Comparison of ENCODE assay signal across 9 cellular contexts in the genomic region with DNA sequence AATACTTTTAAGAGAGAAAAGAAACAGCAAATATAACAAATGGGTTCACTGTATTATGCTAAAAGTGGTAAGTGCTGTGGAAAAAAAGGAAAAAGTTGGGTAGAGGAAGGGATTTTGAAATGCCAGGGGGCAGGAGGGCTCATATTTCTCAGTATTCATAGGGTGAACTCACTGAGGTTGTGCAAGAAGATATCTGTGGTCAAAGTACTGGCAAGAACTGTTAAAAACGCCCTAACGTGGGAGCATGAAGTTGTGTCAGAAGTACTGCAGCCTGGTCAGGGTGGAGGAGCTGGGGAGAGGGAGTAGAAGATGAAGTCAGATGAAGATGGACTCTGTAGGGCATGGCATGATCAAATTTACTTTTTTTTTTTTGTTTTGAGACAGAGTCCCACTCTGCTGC. TPM values are rescaled to one million over a fixed set of nuclear protein-coding genes. Genes with fewer than 3 reads are reported as not detected.
DNase-seq lines count a peak whose midpoint lies in the region; ATAC-seq and TF ChIP-seq lines count a peak whose summit lies in the region.
"Had no signal": no experiment of that assay in that cellular context is flagged by ENCODE, and none has a peak within 500 bp of the region (broad histone marks: within the 10 kb centered on the region; RNA-seq: fewer than 3 reads in every experiment).

No MANE protein-coding gene starts in this region.

- H3K9me2 ChIP-seq in GM23248 (ENCODE audit: insufficient read depth), result 0 out of 2 replicates have a peak, but pooled peaks cover 8% of the 10 kb centered on the region

- H3K4me3 ChIP-seq in GM23248 (peak overlapping the region; percentile 19; the same call in 1 of the 2 replicates), fibroblast of lung (replicated peaks in 1 of 4; ENCODE audit: control extremely low read depth in 1 of 4, insufficient read depth in 1 of 4, low read depth in 3 of 4, low read length in 4 of 4) (no peak overlapping the region), psoas muscle (no peak overlapping the region)

- peaks cover 30% of the 10 kb centered on the region for H3K4me1 ChIP-seq in GM23248 (ENCODE audit: insufficient read depth)
- H3K4me1 ChIP-seq in fibroblast of lung (ENCODE audit: control insufficient read depth, extremely low read depth, insufficient read depth, low read length), result no peaks in the 10 kb centered on the region
- H3K4me1 ChIP-seq in psoas muscle, result no peaks in the 10 kb centered on the region

- H2AFZ ChIP-seq in GM23248 (peak overlapping the region; percentile 88), fibroblast of lung (ENCODE audit: low read length) (no peak overlapping the region)

- CTCF ChIA-PET in RWPE1 (lab: Yijun Ruan, JAX), result interaction anchor here (0.7 kb wide), 2 partner anchors 326 to 399 kb away, joined by 3 read pairs; no protein-coding TSS in a partner anchor

- no peaks in the 10 kb centered on the region for H3K36me3 ChIP-seq in GM23248 (ENCODE audit: low read depth)
- no peaks in the 10 kb centered on the region for H3K36me3 ChIP-seq in fibroblast of lung (ENCODE audit: control insufficient read depth, insufficient read depth, low read length)
- no peaks in the 10 kb centered on the region for H3K36me3 ChIP-seq in psoas muscle (ENCODE audit: insufficient read depth in 1 of 2, low read depth in 1 of 2)

- ATAC-seq in psoas muscle, result peak in 3 of 4 donors; percentile 44 to 64 (median 60)
- ATAC-seq in GM18511 (IDR thresholded peaks at IDR 0.05; ENCODE audit: unreplicated experiment), result no peak
- ATAC-seq in HG03039 (IDR thresholded peaks at IDR 0.05; ENCODE audit: unreplicated experiment), result no peak
- ATAC-seq in HG02981 (IDR thresholded peaks at IDR 0.05; ENCODE audit: unreplicated experiment), result no peak
- ATAC-seq in activated CD4-positive, CD25-positive, alpha-beta regulatory T cell treated with anti-CD3 and anti-CD28 coated beads, Interleukin-2, amount 50 U/mL, for 24 hours, result no peak

- no peaks in the 10 kb centered on the region for H3K79me2 ChIP-seq in GM23248 (ENCODE audit: insufficient read depth)
- H3K79me2 ChIP-seq in fibroblast of lung (ENCODE audit: control insufficient read depth, insufficient read depth, low read length), result no peaks in the 10 kb centered on the region

- DNase-seq in GM23248 (peak; percentile 97), RWPE1 (ENCODE audit: low spot score) (peak; percentile 76), fibroblast of lung (ENCODE audit: low read depth in 2 of 2) (peak; percentile 88 to 91), psoas muscle (no peak)
- DNase-seq: stimulated activated naive CD4-positive, alpha-beta T cell treated with Interleukin-2 at 50 U/mL for 16 hours had no signal

- TF ChIP-seq CTCF in RWPE1 (conservative IDR thresholded peaks at IDR 0.05; ENCODE audit: low read depth) (no peak), fibroblast of lung (conservative IDR thresholded peaks at IDR 0.05 in 1 of 2, IDR thresholded peaks at IDR 0.05 in 1 of 2; ENCODE audit: low read depth in 1 of 2, low read length in 2 of 2) (no peak), psoas muscle (IDR thresholded peaks at IDR 0.05) (no peak)

- no peaks in the 10 kb centered on the region for H3K27me3 ChIP-seq in GM23248 (replicated peaks; ENCODE audit: insufficient read depth)
- H3K27me3 ChIP-seq in fibroblast of lung (ENCODE audit: control insufficient read depth, insufficient read depth, low read length), result no peaks in the 10 kb centered on the region
- no peaks in the 10 kb centered on the region for H3K27me3 ChIP-seq in psoas muscle (ENCODE audit: insufficient read depth in 3 of 3, low read length in 2 of 3)

- POLR2A ChIA-PET in RWPE1 (lab: Yijun Ruan, JAX; ENCODE audit: low non-redundant PET), result no interaction called here

- intact Hi-C loops in psoas muscle (cut with DNase I), result no loop called here

- in situ Hi-C loops in GM23248 (cut with MboI), result no loop called here

- H3K27ac ChIP-seq in GM23248, result peak overlapping the region; percentile 91
- peak overlapping the region; percentile 62 for H3K27ac ChIP-seq in RWPE1
- no peak overlapping the region for H3K27ac ChIP-seq in fibroblast of lung (ENCODE audit: insufficient read depth, low read length)
- no peak overlapping the region for H3K27ac ChIP-seq in psoas muscle

- peaks cover 13% of the 10 kb centered on the region; the same call in 1 of the 2 replicates for H3F3A ChIP-seq in GM23248 (ENCODE audit: insufficient read depth)

- 0% methylated on average over 2 of the region's 2 CpGs for WGBS in GM23248 (ENCODE audit: low coverage in 1 of 2, low lambda C conversion rate in 2 of 2, missing lambda C conversion rate in 2 of 2), 2 experiments
- WGBS in psoas muscle, 3 donors, result 29 to 41% (median 31%) methylated on average over 2 of the region's 2 CpGs

- H3K4me2 ChIP-seq in GM23248 (ENCODE audit: unreplicated experiment) (peak overlapping the region; percentile 71), fibroblast of lung (ENCODE audit: extremely low read depth, insufficient read depth, low read length) (no peak overlapping the region)

- H3K9ac ChIP-seq in GM23248 (peak overlapping the region; percentile 73), fibroblast of lung (ENCODE audit: insufficient read depth, low read length) (no peak overlapping the region)

- H3K9me3 ChIP-seq in GM23248 (ENCODE audit: low read depth) (no peaks in the 10 kb centered on the region), fibroblast of lung (ENCODE audit: control insufficient read depth, insufficient read depth, low read depth, low read length) (no peaks in the 10 kb centered on the region), psoas muscle (no peaks in the 10 kb centered on the region)

- no peaks in the 10 kb centered on the region for H4K20me1 ChIP-seq in GM23248 (ENCODE audit: insufficient read depth)
- no peaks in the 10 kb centered on the region for H4K20me1 ChIP-seq in fibroblast of lung (ENCODE audit: control insufficient read depth, extremely low read depth, insufficient read depth, low read length)

RNA-seq across cellular contexts. Expression of gene SLC28A3, which starts 31.2 kb away (rescaled TPM):
- total RNA-seq in GM23248 (2014; rRNA removed; shearing (Covaris generic)), result 0.32 TPM in 1 of 2 replicates, not detected in the other
- 0.11 and 0.15 TPM in 2 replicates for polyA plus RNA-seq in GM23248 (2016; fragmentation: Nextera tagmentation; extraction: Ambion mirVana)
- under 0.01 and 0.17 TPM in 2 replicates for total RNA-seq in fibroblast of lung
- 0.38 and 0.75 TPM in 2 replicates for polyA plus RNA-seq in fibroblast of lung
- 0.23 and 0.29 TPM in 2 replicates for polyA plus RNA-seq in fibroblast of lung (2012)
- 0.15 TPM in 1 of 2 replicates, not detected in the other for polyA minus RNA-seq in fibroblast of lung (ENCODE audit: low replicate concordance)
- total RNA-seq in psoas muscle, result not detected
- polyA plus RNA-seq in psoas muscle, result not detected

Comparison
In these comparisons a context has a peak if more than half of its experiments do, and no peak if none do; other contexts are left out.
1. DNase-seq: peak in GM23248 (single experiment), RWPE1 (single experiment) and fibroblast of lung (2 of 2); none in psoas muscle (0 of 2).
2. H3K27ac ChIP-seq: peak in GM23248 (single experiment) and RWPE1 (single experiment); none in fibroblast of lung (single experiment) and psoas muscle (single experiment).
3. ATAC-seq: peak in psoas muscle (3 of 4); none in GM18511 (single experiment), HG03039 (single experiment), HG02981 (single experiment) and activated CD4-positive, CD25-positive, alpha-beta regulatory T cell treated with anti-CD3 and anti-CD28 coated beads, Interleukin-2, amount 50 U/mL, for 24 hours (0 of 2).